In the genomic region with DNA sequence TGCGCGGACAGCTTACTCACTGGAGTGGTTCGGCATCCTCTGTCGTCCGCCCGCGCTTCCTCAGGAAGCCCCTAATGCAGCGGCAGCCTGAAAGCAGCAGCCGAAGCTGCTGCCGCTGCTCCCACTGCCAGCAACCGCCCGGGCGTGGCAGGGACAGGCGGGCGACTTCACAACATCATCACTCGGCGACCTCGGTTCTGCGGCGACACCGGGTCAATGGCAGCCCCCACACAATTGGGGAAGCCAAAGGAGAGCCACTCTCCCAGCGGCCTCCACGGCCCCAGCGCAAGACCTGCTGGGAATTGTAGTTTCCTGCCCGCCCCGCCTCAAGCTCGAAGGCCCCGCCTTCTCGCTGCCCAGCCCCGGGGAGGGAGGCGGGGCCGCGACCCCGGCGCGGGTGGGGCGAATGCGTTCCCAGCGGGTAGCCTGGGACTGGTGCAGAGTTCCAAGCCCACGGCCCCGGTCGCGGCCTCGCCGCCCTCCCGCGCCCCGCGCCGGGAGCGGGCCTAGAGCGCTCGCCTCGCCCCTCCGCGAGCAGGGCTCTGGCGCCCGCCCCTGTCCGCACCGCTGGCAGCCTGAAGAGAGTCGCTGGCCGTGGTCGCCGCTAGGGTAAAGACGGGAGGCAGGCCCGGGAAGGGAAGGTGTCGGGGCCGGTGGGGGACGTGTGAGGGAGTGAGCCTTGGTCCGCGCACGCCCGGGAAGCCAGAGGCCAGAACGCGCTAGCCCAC, we compare ENCODE assay signal across 8 cellular contexts. TPM values are rescaled to one million over a fixed set of nuclear protein-coding genes. Genes with fewer than 3 reads are reported as not detected.
DNase-seq lines count a peak whose midpoint lies in the region; ATAC-seq and TF ChIP-seq lines count a peak whose summit lies in the region.

A gene with protein sequence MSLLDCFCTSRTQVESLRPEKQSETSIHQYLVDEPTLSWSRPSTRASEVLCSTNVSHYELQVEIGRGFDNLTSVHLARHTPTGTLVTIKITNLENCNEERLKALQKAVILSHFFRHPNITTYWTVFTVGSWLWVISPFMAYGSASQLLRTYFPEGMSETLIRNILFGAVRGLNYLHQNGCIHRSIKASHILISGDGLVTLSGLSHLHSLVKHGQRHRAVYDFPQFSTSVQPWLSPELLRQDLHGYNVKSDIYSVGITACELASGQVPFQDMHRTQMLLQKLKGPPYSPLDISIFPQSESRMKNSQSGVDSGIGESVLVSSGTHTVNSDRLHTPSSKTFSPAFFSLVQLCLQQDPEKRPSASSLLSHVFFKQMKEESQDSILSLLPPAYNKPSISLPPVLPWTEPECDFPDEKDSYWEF (plus strand): TSS at position 411 of the 728 bp plus-strand sequence. CDS start 3,101 bp downstream, outside the sequence.
A gene with protein sequence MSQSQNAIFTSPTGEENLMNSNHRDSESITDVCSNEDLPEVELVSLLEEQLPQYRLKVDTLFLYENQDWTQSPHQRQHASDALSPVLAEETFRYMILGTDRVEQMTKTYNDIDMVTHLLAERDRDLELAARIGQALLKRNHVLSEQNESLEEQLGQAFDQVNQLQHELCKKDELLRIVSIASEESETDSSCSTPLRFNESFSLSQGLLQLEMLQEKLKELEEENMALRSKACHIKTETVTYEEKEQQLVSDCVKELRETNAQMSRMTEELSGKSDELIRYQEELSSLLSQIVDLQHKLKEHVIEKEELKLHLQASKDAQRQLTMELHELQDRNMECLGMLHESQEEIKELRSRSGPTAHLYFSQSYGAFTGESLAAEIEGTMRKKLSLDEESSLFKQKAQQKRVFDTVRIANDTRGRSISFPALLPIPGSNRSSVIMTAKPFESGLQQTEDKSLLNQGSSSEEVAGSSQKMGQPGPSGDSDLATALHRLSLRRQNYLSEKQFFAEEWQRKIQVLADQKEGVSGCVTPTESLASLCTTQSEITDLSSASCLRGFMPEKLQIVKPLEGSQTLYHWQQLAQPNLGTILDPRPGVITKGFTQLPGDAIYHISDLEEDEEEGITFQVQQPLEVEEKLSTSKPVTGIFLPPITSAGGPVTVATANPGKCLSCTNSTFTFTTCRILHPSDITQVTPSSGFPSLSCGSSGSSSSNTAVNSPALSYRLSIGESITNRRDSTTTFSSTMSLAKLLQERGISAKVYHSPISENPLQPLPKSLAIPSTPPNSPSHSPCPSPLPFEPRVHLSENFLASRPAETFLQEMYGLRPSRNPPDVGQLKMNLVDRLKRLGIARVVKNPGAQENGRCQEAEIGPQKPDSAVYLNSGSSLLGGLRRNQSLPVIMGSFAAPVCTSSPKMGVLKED (minus strand): TSS at position 129 of the 728 bp plus-strand sequence. CDS start 30,951 bp downstream, outside the sequence.

- CTCF ChIA-PET in Caco-2 (lab: Charles Lee) = interaction anchor here (0.6 to 1.4 kb wide), 10 partner anchors 15 to 546 kb away, joined by 3 to 11 read pairs (median 4); partner anchors contain the start of genes CASP10 and TMEM237

- H3K4me3 Mint-ChIP-seq in Caco-2 (ENCODE audit: unreplicated experiment) = peak within 1 kb of the TSS; percentile 94
- peak within 1 kb of the TSS; percentile 97 to 99 for H3K4me3 Mint-ChIP-seq in effector memory CD8-positive, alpha-beta T cell
- peak within 1 kb of the TSS; percentile 96 for H3K4me3 Mint-ChIP-seq in memory B cell

- peaks cover 15% of the 10 kb centered on the region for H3K4me1 Mint-ChIP-seq in Caco-2 (ENCODE audit: low read depth, unreplicated experiment)
- peaks cover 26 to 40% of the 10 kb centered on the region in 2 donors for H3K4me1 Mint-ChIP-seq in effector memory CD8-positive, alpha-beta T cell (ENCODE audit: low read depth in 2 of 2)
- H3K4me1 Mint-ChIP-seq in memory B cell = peaks cover 10% of the 10 kb centered on the region

- H3K36me3 ChIP-seq in Caco-2 (ENCODE audit: control insufficient read depth, insufficient read depth, low read length) = no peaks in the 10 kb centered on the region; the same call in 1 of the 2 replicates

- H3K9me3 Mint-ChIP-seq in Caco-2 (ENCODE audit: unreplicated experiment) (no peaks in the 10 kb centered on the region), memory B cell (no peaks in the 10 kb centered on the region)
- no peaks in the 10 kb centered on the region for H3K9me3 Mint-ChIP-seq in effector memory CD8-positive, alpha-beta T cell

- no peaks in the 10 kb centered on the region for H3K9me3 ChIP-seq in Caco-2

- H3K27ac Mint-ChIP-seq in Caco-2 (ENCODE audit: unreplicated experiment) = peak within 1 kb of the TSS; percentile 94
- H3K27ac Mint-ChIP-seq in effector memory CD8-positive, alpha-beta T cell = peak within 1 kb of the TSS; percentile 95 to 96
- peak within 1 kb of the TSS; percentile 97 for H3K27ac Mint-ChIP-seq in memory B cell

- H3K4me1 ChIP-seq in Caco-2 = peaks cover 23% of the 10 kb centered on the region

- H3K27me3 Mint-ChIP-seq in Caco-2 (ENCODE audit: insufficient read depth, unreplicated experiment) = no peaks in the 10 kb centered on the region
- no peaks in the 10 kb centered on the region for H3K27me3 Mint-ChIP-seq in effector memory CD8-positive, alpha-beta T cell
- no peaks in the 10 kb centered on the region for H3K27me3 Mint-ChIP-seq in memory B cell

- intact Hi-C loops in Caco-2 (cut with micrococcal nuclease; ENCODE audit: unreplicated experiment) = loop anchor here (1.0 to 5.0 kb wide), 4 partner anchors 11 to 334 kb away; partner anchors contain the start of genes CFLAR and TMEM237

- peak within 1 kb of the TSS; percentile 86 for H3K4me3 ChIP-seq in Caco-2 (ENCODE audit: low read depth, low read length)

- ATAC-seq in GM21360 (IDR thresholded peaks at IDR 0.05; ENCODE audit: unreplicated experiment) (peak; percentile 93), memory B cell (ENCODE audit: low read depth) (peak; percentile 88)
- peak; percentile 89 for ATAC-seq in effector memory CD8-positive, alpha-beta T cell (replicated peaks)

- H3K36me3 Mint-ChIP-seq in Caco-2 (ENCODE audit: insufficient read depth, unreplicated experiment) (peaks cover 10% of the 10 kb centered on the region), memory B cell (peaks cover 2% of the 10 kb centered on the region)
- peaks cover 8% of the 10 kb centered on the region for H3K36me3 Mint-ChIP-seq in effector memory CD8-positive, alpha-beta T cell (ENCODE audit: insufficient read depth)

- POLR2A ChIA-PET in Caco-2 (lab: Charles Lee) = interaction anchor here (0.5 to 1.2 kb wide), 14 partner anchors 19 to 562 kb away, joined by 3 to 12 read pairs (median 4); partner anchors contain the start of genes ALS2, NIF3L1, PPIL3 and TMEM237

- H3K27me3 ChIP-seq in Caco-2 (replicated peaks; ENCODE audit: control insufficient read depth, insufficient read depth, low read length) = no peaks in the 10 kb centered on the region

- no TSS peak for BruUV-seq in Caco-2 (replicated peaks; lab: Mats Ljungman, UMichigan)

- peak; percentile 98 for DNase-seq in Caco-2
- peak; percentile 96 for DNase-seq in HT1080 (ENCODE audit: low read depth)
- DNase-seq in NOMO-1 treated with DMSO at 0.1 percent for 48 hours (lab: John Stamatoyannopoulos, UW; ENCODE audit: unreplicated experiment) = peak; percentile 97
- DNase-seq in activated CD8-positive, alpha-beta memory T cell treated with anti-CD3 and anti-CD28 coated beads for 4 hours (ENCODE audit: low read depth in 2 of 2) = peak; percentile 88 to 96
- DNase-seq in effector memory CD8-positive, alpha-beta T cell = peak; percentile 94 to 95 (median 95)
- DNase-seq in memory B cell (ENCODE audit: low spot score in 2 of 2) = peak; percentile 88 to 93
- DNase-seq in stimulated activated CD8-positive, alpha-beta memory T cell treated with anti-CD3 and anti-CD28 coated beads, Interleukin-12 subunit alpha, Interleukin-12 subunit beta, amount 100 ng/mL, for 24 hours (ENCODE audit: extremely low read depth) = peak; percentile 86

- peak in 1 of 2 experiments; percentile 13 for TF ChIP-seq CTCF in Caco-2 (IDR thresholded peaks at IDR 0.05; ENCODE audit: insufficient read depth in 1 of 2, low read depth in 1 of 2, low read length in 1 of 2, severe bottlenecking in 1 of 2, unreplicated experiment in 1 of 2)

RNA-seq across cellular contexts. Expression of the first gene that starts in this region (rescaled TPM):
- 41.2 and 49.0 TPM in 2 replicates for total RNA-seq in Caco-2 (2022)
- total RNA-seq in HT1080 (2014; rRNA removed; shearing (Covaris generic)) = 37.2 and 41.4 TPM in 2 replicates
- 36.6 TPM in 2 replicates for polyA plus RNA-seq in HT1080 (2015; cell fraction: cytosol; rRNA removed)
- polyA plus RNA-seq in HT1080 (2015; cell fraction: nucleus; rRNA removed) = 21.0 and 26.2 TPM in 2 replicates

RNA-seq across cellular contexts. Expression of the second gene that starts in this region (rescaled TPM):
- total RNA-seq in Caco-2 (2022) = 21.9 and 23.2 TPM in 2 replicates
- total RNA-seq in HT1080 (2014; rRNA removed; shearing (Covaris generic)) = 11.7 and 14.4 TPM in 2 replicates
- 11.9 and 16.0 TPM in 2 replicates for polyA plus RNA-seq in HT1080 (2015; cell fraction: cytosol; rRNA removed)
- 9.6 and 10.8 TPM in 2 replicates for polyA plus RNA-seq in HT1080 (2015; cell fraction: nucleus; rRNA removed)

Comparison
In these comparisons a context has a peak if more than half of its experiments do, and no peak if none do; other contexts are left out.
1. Peak in every context shown above with its lines: DNase-seq, ATAC-seq and H3K4me3 ChIP-seq.